9 cellular contexts compared by ENCODE assay signal in genomic region chr17:40598928-40599627, GRCh38. TPM values are rescaled to one million over a fixed set of nuclear protein-coding genes. Genes with fewer than 3 reads are reported as not detected.
DNase-seq lines count a peak whose midpoint lies in the region; ATAC-seq and TF ChIP-seq lines count a peak whose summit lies in the region.
"Had no signal": no experiment of that assay in that cellular context is flagged by ENCODE, and none has a peak within 500 bp of the region (broad histone marks: within the 10 kb centered on the region; RNA-seq: fewer than 3 reads in every experiment).

No MANE protein-coding gene starts in this region.

- peak overlapping the region; percentile 99 for H3K27ac ChIP-seq in CD4-positive, alpha-beta T cell (ENCODE audit: low read depth, low read length)
- no peak overlapping the region for H3K27ac ChIP-seq in SK-N-SH (ENCODE audit: low read depth in 2 of 2, low read length in 1 of 2)

- TF ChIP-seq CTCF in CD4-positive, alpha-beta T cell (IDR thresholded peaks at IDR 0.05), result no peak
- TF ChIP-seq CTCF in SK-N-SH (IDR thresholded peaks at IDR 0.05), result no peak

- H4K20me1 ChIP-seq in SK-N-SH (ENCODE audit: insufficient read depth), result no peaks in the 10 kb centered on the region

- peak overlapping the region; percentile 98 for H3K27ac Mint-ChIP-seq in CD4-positive, alpha-beta T cell
- H3K27ac Mint-ChIP-seq in activated naive CD4-positive, alpha-beta T cell treated with anti-CD3 and anti-CD28 coated beads for 36 hours, result peak overlapping the region; percentile 98

- H3K4me3 ChIP-seq in SK-N-SH (ENCODE audit: low read depth in 2 of 2, low read length in 1 of 2), result no peak overlapping the region

- H3K9me3 ChIP-seq in CD4-positive, alpha-beta T cell (ENCODE audit: control insufficient read depth, low read length), result no peaks in the 10 kb centered on the region
- H3K9me3 ChIP-seq in SK-N-SH, result no peaks in the 10 kb centered on the region

- CTCF ChIA-PET in CD4-positive, alpha-beta T cell (lab: Charles Lee), result interaction anchor here (1.0 to 2.8 kb wide), 3 partner anchors 16 to 66 kb away, joined by 3 to 21 read pairs (median 17); no protein-coding TSS in a partner anchor
- CTCF ChIA-PET in activated naive CD4-positive, alpha-beta T cell treated with anti-CD3 and anti-CD28 coated beads for 36 hours (lab: Charles Lee), result interaction anchor here (1.2 to 4.2 kb wide), 3 partner anchors 16 to 38 kb away, joined by 3 to 25 read pairs (median 4); partner anchors contain the start of gene CCR7
- CTCF ChIA-PET in SK-N-SH (lab: Yijun Ruan, JAX), result no interaction called here

- H3K4me3 Mint-ChIP-seq in CD4-positive, alpha-beta T cell, result peak overlapping the region; percentile 71
- H3K4me3 Mint-ChIP-seq in activated naive CD4-positive, alpha-beta T cell treated with anti-CD3 and anti-CD28 coated beads for 36 hours, result peak overlapping the region; percentile 67

- H3K36me3 Mint-ChIP-seq in CD4-positive, alpha-beta T cell (ENCODE audit: low read depth), result no peaks in the 10 kb centered on the region
- H3K36me3 Mint-ChIP-seq in activated naive CD4-positive, alpha-beta T cell treated with anti-CD3 and anti-CD28 coated beads for 36 hours (ENCODE audit: low read depth), result peaks cover 11% of the 10 kb centered on the region

- WGBS in SK-N-SH (ENCODE audit: low lambda C conversion rate), result 71% methylated on average over 17 of the region's 17 CpGs

- no peaks in the 10 kb centered on the region for H3K9me2 ChIP-seq in SK-N-SH

- intact Hi-C loops in CD4-positive, alpha-beta T cell (cut with DNase I, micrococcal nuclease), result loop anchor here in 1 of 2 experiments (1.0 to 2.0 kb wide), 4 partner anchors 9 to 37 kb away; no protein-coding TSS in a partner anchor
- intact Hi-C loops in activated naive CD4-positive, alpha-beta T cell treated with anti-CD3 and anti-CD28 coated beads for 36 hours (cut with micrococcal nuclease), result loop anchor here (1.0 to 2.0 kb wide), 6 partner anchors 9 to 56 kb away; partner anchors contain the start of gene CCR7
- intact Hi-C loops in posterior cingulate gyrus (cut with DNase I), result no loop called here

- H3K9me3 Mint-ChIP-seq in CD4-positive, alpha-beta T cell, result peaks cover 2% of the 10 kb centered on the region
- peaks cover 5% of the 10 kb centered on the region for H3K9me3 Mint-ChIP-seq in activated naive CD4-positive, alpha-beta T cell treated with anti-CD3 and anti-CD28 coated beads for 36 hours

- H3K4me1 Mint-ChIP-seq in CD4-positive, alpha-beta T cell (ENCODE audit: low read depth), result peaks cover 95% of the 10 kb centered on the region
- peaks cover 95% of the 10 kb centered on the region for H3K4me1 Mint-ChIP-seq in activated naive CD4-positive, alpha-beta T cell treated with anti-CD3 and anti-CD28 coated beads for 36 hours (ENCODE audit: low read depth)

- POLR2A ChIA-PET in CD4-positive, alpha-beta T cell (lab: Charles Lee), result interaction anchor here (1.2 to 6.5 kb wide), 10 partner anchors 9 to 181 kb away, joined by 4 to 145 read pairs (median 24); partner anchors contain the start of genes CCR7 and TOP2A
- POLR2A ChIA-PET in SK-N-SH (lab: Yijun Ruan, JAX), result no interaction called here

- no peaks in the 10 kb centered on the region for H3K36me3 ChIP-seq in SK-N-SH (replicated peaks in 1 of 2; ENCODE audit: control insufficient read depth in 1 of 2, insufficient read depth in 2 of 2, low read length in 1 of 2)

- H3K27me3 Mint-ChIP-seq in CD4-positive, alpha-beta T cell, result no peaks in the 10 kb centered on the region
- H3K27me3 Mint-ChIP-seq in activated naive CD4-positive, alpha-beta T cell treated with anti-CD3 and anti-CD28 coated beads for 36 hours (ENCODE audit: low read depth), result no peaks in the 10 kb centered on the region

- no peaks in the 10 kb centered on the region for H3K4me1 ChIP-seq in SK-N-SH (ENCODE audit: control insufficient read depth in 1 of 2, insufficient read depth in 2 of 2, low read depth in 1 of 2, low read length in 1 of 2)

- H3K4me2 ChIP-seq in SK-N-SH, result no peak overlapping the region

- peak; percentile 47 for ATAC-seq in CD4-positive, alpha-beta T cell (ENCODE audit: poor library complexity)
- peak; percentile 75 for ATAC-seq in GM21528 (IDR thresholded peaks at IDR 0.05; ENCODE audit: low FRiP score, unreplicated experiment)

- no peak for TF ChIP-seq EP300 in SK-N-SH (IDR thresholded peaks at IDR 0.05; ENCODE audit: borderline replicate concordance in 1 of 2, low read depth in 1 of 2, low read length in 1 of 2)

- no peaks in the 10 kb centered on the region for H3F3A ChIP-seq in SK-N-SH (replicated peaks; ENCODE audit: insufficient read depth)

- no peak overlapping the region for H3K9ac ChIP-seq in SK-N-SH

- no peak overlapping the region for H2AFZ ChIP-seq in SK-N-SH (ENCODE audit: low read depth)

- DNase-seq in CD4-positive, alpha-beta T cell, result peak in 8 of 10 experiments; percentile 38 to 75 (median 55)
- DNase-seq in MV-4-11 (lab: John Stamatoyannopoulos, UW) (peak; percentile 99), myocyte (ENCODE audit: low read depth) (peak; percentile 54), SK-N-SH (no peak), posterior cingulate gyrus (no peak), SHP77 (lab: John Stamatoyannopoulos, UW) (no peak)
- DNase-seq in activated naive CD4-positive, alpha-beta T cell treated with anti-CD3 and anti-CD28 coated beads for 36 hours, result peak; percentile 90
- DNase-seq: DND-41 had no signal

- no peaks in the 10 kb centered on the region for H3K27me3 ChIP-seq in CD4-positive, alpha-beta T cell (ENCODE audit: control insufficient read depth, insufficient read depth, low read length)
- H3K27me3 ChIP-seq in SK-N-SH (ENCODE audit: insufficient read depth), result peaks cover 15% of the 10 kb centered on the region; the same call in 1 of the 2 replicates

- TF ChIP-seq RAD21 in SK-N-SH (IDR thresholded peaks at IDR 0.05; ENCODE audit: low read length), result no peak

- H3K79me2 ChIP-seq in SK-N-SH (ENCODE audit: insufficient read depth), result no peaks in the 10 kb centered on the region

TF ChIP-seq in SK-N-SH, 30 proteins besides CTCF, POLR2A, EP300 and RAD21 (continues in another document):
- no peak for TF ChIP-seq JUND (IDR thresholded peaks at IDR 0.05)
- TF ChIP-seq, protein P1, sequence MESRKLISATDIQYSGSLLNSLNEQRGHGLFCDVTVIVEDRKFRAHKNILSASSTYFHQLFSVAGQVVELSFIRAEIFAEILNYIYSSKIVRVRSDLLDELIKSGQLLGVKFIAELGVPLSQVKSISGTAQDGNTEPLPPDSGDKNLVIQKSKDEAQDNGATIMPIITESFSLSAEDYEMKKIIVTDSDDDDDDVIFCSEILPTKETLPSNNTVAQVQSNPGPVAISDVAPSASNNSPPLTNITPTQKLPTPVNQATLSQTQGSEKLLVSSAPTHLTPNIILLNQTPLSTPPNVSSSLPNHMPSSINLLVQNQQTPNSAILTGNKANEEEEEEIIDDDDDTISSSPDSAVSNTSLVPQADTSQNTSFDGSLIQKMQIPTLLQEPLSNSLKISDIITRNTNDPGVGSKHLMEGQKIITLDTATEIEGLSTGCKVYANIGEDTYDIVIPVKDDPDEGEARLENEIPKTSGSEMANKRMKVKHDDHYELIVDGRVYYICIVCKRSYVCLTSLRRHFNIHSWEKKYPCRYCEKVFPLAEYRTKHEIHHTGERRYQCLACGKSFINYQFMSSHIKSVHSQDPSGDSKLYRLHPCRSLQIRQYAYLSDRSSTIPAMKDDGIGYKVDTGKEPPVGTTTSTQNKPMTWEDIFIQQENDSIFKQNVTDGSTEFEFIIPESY (IDR thresholded peaks at IDR 0.05; ENCODE audit: borderline replicate concordance, low read depth), result no peak
- TF ChIP-seq, protein P2, sequence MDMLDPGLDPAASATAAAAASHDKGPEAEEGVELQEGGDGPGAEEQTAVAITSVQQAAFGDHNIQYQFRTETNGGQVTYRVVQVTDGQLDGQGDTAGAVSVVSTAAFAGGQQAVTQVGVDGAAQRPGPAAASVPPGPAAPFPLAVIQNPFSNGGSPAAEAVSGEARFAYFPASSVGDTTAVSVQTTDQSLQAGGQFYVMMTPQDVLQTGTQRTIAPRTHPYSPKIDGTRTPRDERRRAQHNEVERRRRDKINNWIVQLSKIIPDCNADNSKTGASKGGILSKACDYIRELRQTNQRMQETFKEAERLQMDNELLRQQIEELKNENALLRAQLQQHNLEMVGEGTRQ (IDR thresholded peaks at IDR 0.05; ENCODE audit: borderline replicate concordance, low read depth, low read length), result no peak
- no peak for TF ChIP-seq TEAD4 (IDR thresholded peaks at IDR 0.05; ENCODE audit: borderline replicate concordance, insufficient read depth)
- TF ChIP-seq GATA2 (CRISPR knock-in tag; IDR thresholded peaks at IDR 0.05), result no peak
- no peak for TF ChIP-seq CHD2 (IDR thresholded peaks at IDR 0.05; ENCODE audit: low read length, partially characterized antibody)
- no peak for TF ChIP-seq POLR2AphosphoS5 (IDR thresholded peaks at IDR 0.05; ENCODE audit: low read depth, low read length)
- TF ChIP-seq EZH2phosphoT487 (IDR thresholded peaks at IDR 0.05; ENCODE audit: borderline replicate concordance, low read depth), result no peak
- no peak for TF ChIP-seq NRF1 (IDR thresholded peaks at IDR 0.05; ENCODE audit: low read depth, low read length)
- TF ChIP-seq TCF12 (IDR thresholded peaks at IDR 0.05), result no peak
- TF ChIP-seq SIN3A (IDR thresholded peaks at IDR 0.05; ENCODE audit: borderline replicate concordance, low read depth, low read length), result no peak
- TF ChIP-seq NFIC (IDR thresholded peaks at IDR 0.05; ENCODE audit: borderline replicate concordance), result no peak
- no peak for TF ChIP-seq ELF1 (IDR thresholded peaks at IDR 0.05)

RNA-seq across cellular contexts. Expression of gene CCR7, which starts 33.8 kb away (rescaled TPM):
- 100 to 1,000 TPM; 170 to 180 TPM for total RNA-seq in CD4-positive, alpha-beta T cell
- 100 to 1,000 TPM; 150 to 156 TPM for total RNA-seq in activated naive CD4-positive, alpha-beta T cell treated with anti-CD3 and anti-CD28 coated beads for 36 hours
- 0.05 TPM in 1 of 2 replicates, not detected in the other for total RNA-seq in myocyte
- polyA plus RNA-seq in myocyte (2012), result 1.4 TPM
- not detected in 2 replicates for polyA plus RNA-seq in SK-N-SH (2012; rRNA removed)
- 0.03 and 0.05 TPM in 2 replicates for polyA plus RNA-seq in SK-N-SH (2012; cell fraction: cytosol; rRNA removed)
- polyA plus RNA-seq in SK-N-SH (2012; cell fraction: nucleus; rRNA removed), result 0.02 TPM in 1 of 2 replicates, not detected in the other

RNA-seq across cellular contexts. Expression of gene SMARCE1, which starts 48.5 kb away (rescaled TPM):
- total RNA-seq in CD4-positive, alpha-beta T cell, result 10 to 100 TPM; 65.4 to 68.6 TPM
- 100 to 1,000 TPM; 102 to 112 TPM for total RNA-seq in activated naive CD4-positive, alpha-beta T cell treated with anti-CD3 and anti-CD28 coated beads for 36 hours
- total RNA-seq in myocyte, result 121 and 130 TPM in 2 replicates
- polyA plus RNA-seq in myocyte (2012), result 69.9 TPM
- polyA plus RNA-seq in SK-N-SH (2012; rRNA removed), result 45.9 and 54.2 TPM in 2 replicates
- polyA plus RNA-seq in SK-N-SH (2012; cell fraction: cytosol; rRNA removed), result 70.8 and 94.7 TPM in 2 replicates
- 19.7 and 34.2 TPM in 2 replicates for polyA plus RNA-seq in SK-N-SH (2012; cell fraction: nucleus; rRNA removed)

Comparison
In these comparisons a context has a peak if more than half of its experiments do, and no peak if none do; other contexts are left out.
1. DNase-seq: peak in CD4-positive, alpha-beta T cell (8 of 10), MV-4-11 (single experiment), activated naive CD4-positive, alpha-beta T cell treated with anti-CD3 and anti-CD28 coated beads for 36 hours (single experiment) and myocyte (single experiment); none in SK-N-SH (single experiment), posterior cingulate gyrus (0 of 10) and SHP77 (0 of 2).
2. RNA of gene CCR7, which starts 33.8 kb away (total RNA-seq): 170 to 180 TPM in CD4-positive, alpha-beta T cell and 150 to 156 TPM in activated naive CD4-positive, alpha-beta T cell treated with anti-CD3 and anti-CD28 coated beads for 36 hours; 0.05 TPM in myocyte; every median in the first group is over 100 times any median in the second.